8 cellular contexts compared by ENCODE assay signal in genomic region chr2:190407246-190407661, GRCh38. TPM values are rescaled to one million over a fixed set of nuclear protein-coding genes. Genes with fewer than 3 reads are reported as not detected.
A peak's percentile ranks its signal among the peaks of the same experiment; 100 is the strongest.
DNase-seq lines count a peak whose midpoint lies in the region; ATAC-seq and TF ChIP-seq lines count a peak whose summit lies in the region.

No MANE protein-coding gene starts in this region.

- no peak for TF ChIP-seq CTCF in neural cell (IDR thresholded peaks at IDR 0.05; ENCODE audit: poor library complexity, severe bottlenecking)

- no peaks in the 10 kb centered on the region for H4K20me1 ChIP-seq in neural cell (ENCODE audit: insufficient read depth)

- H3K27me3 ChIP-seq in neural cell (ENCODE audit: insufficient read depth, low read depth, low read length): peaks cover 7% of the 10 kb centered on the region

- no peak for TF ChIP-seq EP300 in neural cell (conservative IDR thresholded peaks at IDR 0.05; ENCODE audit: poor library complexity, severe bottlenecking)

- no peak for TF ChIP-seq RAD21 in neural cell (conservative IDR thresholded peaks at IDR 0.05)

- DNase-seq in NCI-H1436 (lab: John Stamatoyannopoulos, UW) (peak; percentile 43), NCI-H1436 treated with DMSO at 0.1 percent for 48 hours (lab: John Stamatoyannopoulos, UW) (no peak), NCI-H2029 (lab: John Stamatoyannopoulos, UW) (peak; percentile 68), AML-193 (lab: John Stamatoyannopoulos, UW) (no peak), AG08396 (ENCODE audit: low spot score) (no peak)

- H2AFZ ChIP-seq in neural cell (ENCODE audit: low read depth, low read length): peak overlapping the region; percentile 60

- H3F3A ChIP-seq in neural cell (ENCODE audit: insufficient read depth, low read length, poor library complexity, severe bottlenecking): no peaks in the 10 kb centered on the region

- ATAC-seq in activated CD4-positive, CD25-positive, alpha-beta regulatory T cell treated with anti-CD3 and anti-CD28 coated beads, Interleukin-2, amount 50 U/mL, for 24 hours: no peak

- H3K9me3 ChIP-seq in neural cell (ENCODE audit: low read length): no peaks in the 10 kb centered on the region

- H3K27ac ChIP-seq in cingulate gyrus (ENCODE audit: low read depth, low read length) (peak overlapping the region; percentile 91), neural cell (ENCODE audit: low read length) (peak overlapping the region; percentile 56)

- peak overlapping the region; percentile 94 for H3K4me2 ChIP-seq in neural cell (ENCODE audit: low read length)

- peak overlapping the region; percentile 89 for H3K9ac ChIP-seq in neural cell (ENCODE audit: low read length)

- peak overlapping the region; percentile 87 for H3K4me3 ChIP-seq in neural cell (ENCODE audit: low read length)

- no peaks in the 10 kb centered on the region for H3K9me2 ChIP-seq in neural cell (ENCODE audit: insufficient read depth, low read length)

- H3K36me3 ChIP-seq in neural cell (ENCODE audit: insufficient read depth, low read length): no peaks in the 10 kb centered on the region

- peaks cover 10% of the 10 kb centered on the region for H3K79me2 ChIP-seq in neural cell (replicated peaks; ENCODE audit: insufficient read depth, low read length)

TF ChIP-seq in neural cell, 6 proteins besides CTCF, POLR2A, EP300 and RAD21:
- no peak for TF ChIP-seq MXI1 (conservative IDR thresholded peaks at IDR 0.05; ENCODE audit: poor library complexity, severe bottlenecking)
- TF ChIP-seq POLR2AphosphoS5 (IDR thresholded peaks at IDR 0.05): no peak
- no peak for TF ChIP-seq EZH2 (IDR thresholded peaks at IDR 0.05; ENCODE audit: borderline replicate concordance, insufficient read depth, low read length, poor library complexity, severe bottlenecking)
- TF ChIP-seq SMC3 (conservative IDR thresholded peaks at IDR 0.05; ENCODE audit: poor library complexity): no peak
- no peak for TF ChIP-seq TAF1 (IDR thresholded peaks at IDR 0.05; ENCODE audit: low read depth)
- no peak for TF ChIP-seq REST (IDR thresholded peaks at IDR 0.05; ENCODE audit: borderline replicate concordance)

RNA-seq across cellular contexts. Expression of gene MFSD6, which starts 0.9 kb away (rescaled TPM):
- 11.8 and 15.8 TPM in 2 replicates for polyA plus RNA-seq in neural cell
- 50.9 and 66.7 TPM in 2 replicates for polyA minus RNA-seq in neural cell

Comparison
In these comparisons a context has a peak if more than half of its experiments do, and no peak if none do; other contexts are left out.
1. DNase-seq: peak in NCI-H1436 (single experiment) and NCI-H2029 (single experiment); none in NCI-H1436 treated with DMSO at 0.1 percent for 48 hours (single experiment), AML-193 (0 of 2) and AG08396 (single experiment).